Comparison of ENCODE assay signal across 1 cellular context in the genomic region with DNA sequence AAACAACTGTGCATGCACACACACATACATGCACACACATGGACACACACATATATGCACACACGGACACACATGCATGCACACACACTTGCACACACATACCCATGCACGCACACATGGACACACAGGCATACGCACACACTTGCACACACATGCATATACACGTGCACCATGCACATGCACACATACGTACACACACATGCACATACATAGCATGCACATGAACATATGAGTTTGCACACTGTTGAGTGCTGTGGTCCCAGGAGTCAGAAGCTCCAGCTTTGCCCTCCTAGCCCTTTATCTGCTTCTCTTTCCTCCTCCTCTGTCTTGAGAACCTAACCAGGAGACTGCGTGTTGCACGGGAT.
A peak's percentile ranks its signal among the peaks of the same experiment; 100 is the strongest.
TF ChIP-seq lines count a peak whose summit lies in the region.

No MANE protein-coding gene starts in this region.

TF ChIP-seq in GM12878, 131 proteins besides CTCF, POLR2A, EP300 and RAD21 (continued from another document):
- TF ChIP-seq, protein P1, sequence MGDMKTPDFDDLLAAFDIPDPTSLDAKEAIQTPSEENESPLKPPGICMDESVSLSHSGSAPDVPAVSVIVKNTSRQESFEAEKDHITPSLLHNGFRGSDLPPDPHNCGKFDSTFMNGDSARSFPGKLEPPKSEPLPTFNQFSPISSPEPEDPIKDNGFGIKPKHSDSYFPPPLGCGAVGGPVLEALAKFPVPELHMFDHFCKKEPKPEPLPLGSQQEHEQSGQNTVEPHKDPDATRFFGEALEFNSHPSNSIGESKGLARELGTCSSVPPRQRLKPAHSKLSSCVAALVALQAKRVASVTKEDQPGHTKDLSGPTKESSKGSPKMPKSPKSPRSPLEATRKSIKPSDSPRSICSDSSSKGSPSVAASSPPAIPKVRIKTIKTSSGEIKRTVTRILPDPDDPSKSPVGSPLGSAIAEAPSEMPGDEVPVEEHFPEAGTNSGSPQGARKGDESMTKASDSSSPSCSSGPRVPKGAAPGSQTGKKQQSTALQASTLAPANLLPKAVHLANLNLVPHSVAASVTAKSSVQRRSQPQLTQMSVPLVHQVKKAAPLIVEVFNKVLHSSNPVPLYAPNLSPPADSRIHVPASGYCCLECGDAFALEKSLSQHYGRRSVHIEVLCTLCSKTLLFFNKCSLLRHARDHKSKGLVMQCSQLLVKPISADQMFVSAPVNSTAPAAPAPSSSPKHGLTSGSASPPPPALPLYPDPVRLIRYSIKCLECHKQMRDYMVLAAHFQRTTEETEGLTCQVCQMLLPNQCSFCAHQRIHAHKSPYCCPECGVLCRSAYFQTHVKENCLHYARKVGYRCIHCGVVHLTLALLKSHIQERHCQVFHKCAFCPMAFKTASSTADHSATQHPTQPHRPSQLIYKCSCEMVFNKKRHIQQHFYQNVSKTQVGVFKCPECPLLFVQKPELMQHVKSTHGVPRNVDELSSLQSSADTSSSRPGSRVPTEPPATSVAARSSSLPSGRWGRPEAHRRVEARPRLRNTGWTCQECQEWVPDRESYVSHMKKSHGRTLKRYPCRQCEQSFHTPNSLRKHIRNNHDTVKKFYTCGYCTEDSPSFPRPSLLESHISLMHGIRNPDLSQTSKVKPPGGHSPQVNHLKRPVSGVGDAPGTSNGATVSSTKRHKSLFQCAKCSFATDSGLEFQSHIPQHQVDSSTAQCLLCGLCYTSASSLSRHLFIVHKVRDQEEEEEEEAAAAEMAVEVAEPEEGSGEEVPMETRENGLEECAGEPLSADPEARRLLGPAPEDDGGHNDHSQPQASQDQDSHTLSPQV (IDR thresholded peaks at IDR 0.05), result no peak
- TF ChIP-seq TBL1XR1 (IDR thresholded peaks at IDR 0.05; ENCODE audit: low read depth, low read length) (no peak), MEF2A (IDR thresholded peaks at IDR 0.05; ENCODE audit: insufficient read depth, low read depth, low read length) (no peak), BHLHE40 (IDR thresholded peaks at IDR 0.05; ENCODE audit: borderline replicate concordance in 1 of 2, low read depth in 2 of 2, low read length in 1 of 2) (no peak), ZNF217 (IDR thresholded peaks at IDR 0.05) (no peak), STAT1 (conservative IDR thresholded peaks at IDR 0.05) (no peak), BCLAF1 (IDR thresholded peaks at IDR 0.05) (no peak), PAX8 (IDR thresholded peaks at IDR 0.05) (no peak), BCL3 (IDR thresholded peaks at IDR 0.05; ENCODE audit: borderline replicate concordance, insufficient read depth, low read depth, low read length, poor library complexity, severe bottlenecking) (peak; percentile 98), ATF7 (IDR thresholded peaks at IDR 0.05; ENCODE audit: low read depth) (no peak), CREB1 (IDR thresholded peaks at IDR 0.05; ENCODE audit: low read depth) (no peak), PML (IDR thresholded peaks at IDR 0.05; ENCODE audit: low read length) (no peak), YY1 (IDR thresholded peaks at IDR 0.05; ENCODE audit: low read depth, low read length) (no peak), EED (IDR thresholded peaks at IDR 0.05; ENCODE audit: low read depth) (no peak), PBX3 (IDR thresholded peaks at IDR 0.05; ENCODE audit: insufficient replicate concordance, low read depth, low read length) (peak; percentile 21), HSF1 (IDR thresholded peaks at IDR 0.05; ENCODE audit: low read depth, low read length) (no peak)
